ENCODE assay signal across 1 cellular context in genomic region chr3:23761440-23761896, GRCh38.
A peak's percentile ranks its signal among the peaks of the same experiment; 100 is the strongest.
TF ChIP-seq lines count a peak whose summit lies in the region.

No MANE protein-coding gene starts in this region.

TF ChIP-seq in HepG2, 621 proteins besides CTCF, POLR2A, EP300 and RAD21 (continued from another document):
- TF ChIP-seq ZNF652 (CRISPR knock-in tag; IDR thresholded peaks at IDR 0.05; ENCODE audit: borderline replicate concordance, low read depth) (peak; percentile 40; the same call in 1 of the 2 replicates), CHCHD3 (CRISPR knock-in tag; IDR thresholded peaks at IDR 0.05) (no peak), ZNF616 (CRISPR knock-in tag; IDR thresholded peaks at IDR 0.05; ENCODE audit: low read depth) (no peak), ZNF816 (CRISPR knock-in tag; IDR thresholded peaks at IDR 0.05; ENCODE audit: borderline replicate concordance) (no peak), DNMT3B (CRISPR knock-in tag; conservative IDR thresholded peaks at IDR 0.05) (no peak), MATR3 (CRISPR knock-in tag; IDR thresholded peaks at IDR 0.05) (no peak), ZNF432 (CRISPR knock-in tag; IDR thresholded peaks at IDR 0.05; ENCODE audit: borderline replicate concordance) (no peak), KAT8 (CRISPR knock-in tag; IDR thresholded peaks at IDR 0.05) (peak; percentile 47; the same call in 1 of the 2 replicates), MYNN (CRISPR knock-in tag; IDR thresholded peaks at IDR 0.05; ENCODE audit: low read depth) (no peak), ZNF549 (CRISPR knock-in tag; IDR thresholded peaks at IDR 0.05) (no peak), JUNB (CRISPR knock-in tag; IDR thresholded peaks at IDR 0.05; ENCODE audit: borderline replicate concordance) (no peak), ZFP82 (CRISPR knock-in tag; IDR thresholded peaks at IDR 0.05; ENCODE audit: borderline replicate concordance) (no peak), FOXA3 (CRISPR knock-in tag; IDR thresholded peaks at IDR 0.05) (0 out of 2 replicates have a peak, but pooled peaks have one; percentile 9), SMC3 (IDR thresholded peaks at IDR 0.05; ENCODE audit: low read length) (0 out of 2 replicates have a peak, but pooled peaks have one; percentile 8), AHR (CRISPR knock-in tag; IDR thresholded peaks at IDR 0.05) (no peak), RFX1 (IDR thresholded peaks at IDR 0.05) (no peak), PHF20 (CRISPR knock-in tag; IDR thresholded peaks at IDR 0.05) (no peak), ZNF317 (CRISPR knock-in tag; IDR thresholded peaks at IDR 0.05) (no peak), ZSCAN25 (CRISPR knock-in tag; IDR thresholded peaks at IDR 0.05) (no peak), NFE2L1 (CRISPR knock-in tag; IDR thresholded peaks at IDR 0.05; ENCODE audit: borderline replicate concordance) (no peak), MLX (CRISPR knock-in tag; IDR thresholded peaks at IDR 0.05) (no peak), ZNF800 (CRISPR knock-in tag; IDR thresholded peaks at IDR 0.05) (no peak), STAG1 (CRISPR knock-in tag; IDR thresholded peaks at IDR 0.05) (peak; percentile 38), MTA3 (CRISPR knock-in tag; IDR thresholded peaks at IDR 0.05) (no peak), ZNF781 (CRISPR knock-in tag; IDR thresholded peaks at IDR 0.05; ENCODE audit: borderline replicate concordance, not compliant biosample characterization) (no peak), ZNF720 (CRISPR knock-in tag; IDR thresholded peaks at IDR 0.05) (no peak), ZNF205 (CRISPR knock-in tag; IDR thresholded peaks at IDR 0.05) (no peak), ZNF263 (CRISPR knock-in tag; IDR thresholded peaks at IDR 0.05) (peak; percentile 54), DZIP1 (CRISPR knock-in tag; IDR thresholded peaks at IDR 0.05) (no peak), POLR2AphosphoS5 (IDR thresholded peaks at IDR 0.05; ENCODE audit: low read depth, low read length) (no peak), ERF (CRISPR knock-in tag; IDR thresholded peaks at IDR 0.05) (no peak), ZNF276 (CRISPR knock-in tag; IDR thresholded peaks at IDR 0.05; ENCODE audit: low read depth) (no peak), GATA4 (IDR thresholded peaks at IDR 0.05; ENCODE audit: borderline replicate concordance, low read depth) (no peak), ZNF788 (CRISPR knock-in tag; IDR thresholded peaks at IDR 0.05; ENCODE audit: borderline replicate concordance) (no peak), ZNF678 (CRISPR knock-in tag; IDR thresholded peaks at IDR 0.05) (no peak), ZNF782 (CRISPR knock-in tag; IDR thresholded peaks at IDR 0.05; ENCODE audit: borderline replicate concordance) (no peak), ZNF468 (CRISPR knock-in tag; IDR thresholded peaks at IDR 0.05) (no peak), SOX13 (IDR thresholded peaks at IDR 0.05) (no peak), SOX13 (CRISPR knock-in tag; conservative IDR thresholded peaks at IDR 0.05 in 1 of 2, IDR thresholded peaks at IDR 0.05 in 1 of 2) (no peak), SALL2 (CRISPR knock-in tag; IDR thresholded peaks at IDR 0.05) (no peak), ZNF619 (CRISPR knock-in tag; IDR thresholded peaks at IDR 0.05) (no peak), SP4 (CRISPR knock-in tag; IDR thresholded peaks at IDR 0.05) (no peak)
